In genomic region chr20:45933231-45934045, GRCh38 we compare ENCODE assay signal across 8 cellular contexts. TPM values are rescaled to one million over a fixed set of nuclear protein-coding genes. Genes with fewer than 3 reads are reported as not detected.
DNase-seq lines count a peak whose midpoint lies in the region; ATAC-seq and TF ChIP-seq lines count a peak whose summit lies in the region.

No MANE protein-coding gene starts in this region.

- H3K9me3 ChIP-seq in NT2/D1 (ENCODE audit: insufficient read depth, low read length) (no peaks in the 10 kb centered on the region), mononuclear cell (ENCODE audit: low read depth, low read length) (no peaks in the 10 kb centered on the region)

- H3K4me1 ChIP-seq in NT2/D1 (ENCODE audit: insufficient read depth, insufficient read length) (peaks cover 10% of the 10 kb centered on the region), mononuclear cell (ENCODE audit: insufficient read depth, low read length) (peaks cover 35% of the 10 kb centered on the region)

- peak; percentile 83 for DNase-seq in EH (ENCODE audit: low read depth)
- DNase-seq in HuH-7 (ENCODE audit: low spot score): peak; percentile 85
- DNase-seq in NT2/D1 (ENCODE audit: low read depth, low spot score): peak; percentile 86
- DNase-seq in activated T-cell treated with anti-CD3 and anti-CD28 coated beads for 24 hours (ENCODE audit: low read depth): peak; percentile 51
- peak; percentile 79 for DNase-seq in epithelial cell of esophagus (ENCODE audit: low read depth)
- peak; percentile 32 to 40 for DNase-seq in stimulated activated CD8-positive, alpha-beta memory T cell treated with anti-CD3 and anti-CD28 coated beads, Interleukin-7, amount 100 ng/mL, for 4 hours (ENCODE audit: low read depth in 2 of 2)

- peak overlapping the region; percentile 100 for H3K9ac ChIP-seq in NT2/D1 (ENCODE audit: insufficient read length, low read depth)

- H3K4me3 ChIP-seq in NT2/D1 (ENCODE audit: insufficient read length, low read depth) (peak overlapping the region; percentile 98), epithelial cell of esophagus (ENCODE audit: low read length) (peak overlapping the region; percentile 92), mononuclear cell (ENCODE audit: low read length) (peak overlapping the region; percentile 99)

- ATAC-seq in HG03280 (IDR thresholded peaks at IDR 0.05; ENCODE audit: unreplicated experiment): no peak

- peaks cover 19% of the 10 kb centered on the region for H3K36me3 ChIP-seq in NT2/D1 (ENCODE audit: insufficient read depth, insufficient read length, low read length)

- H3K27me3 ChIP-seq in NT2/D1 (ENCODE audit: insufficient read depth, insufficient read length): no peaks in the 10 kb centered on the region
- H3K27me3 ChIP-seq in mononuclear cell (ENCODE audit: insufficient read depth, low read length): no peaks in the 10 kb centered on the region

- TF ChIP-seq CTCF in epithelial cell of esophagus (IDR thresholded peaks at IDR 0.05; ENCODE audit: insufficient read depth, low read depth, low read length, missing control alignments): peak; percentile 52

RNA-seq across cellular contexts. Expression of gene PCIF1, which starts 1.0 kb away (rescaled TPM):
- total RNA-seq in mononuclear cell: 48.0 TPM

RNA-seq across cellular contexts. Expression of gene PLTP, which starts 21.5 kb away (rescaled TPM):
- 1.4 TPM for total RNA-seq in mononuclear cell

RNA-seq across cellular contexts. Expression of gene ZNF335, which starts 38.6 kb away (rescaled TPM):
- total RNA-seq in mononuclear cell: 49.4 TPM

RNA-seq across cellular contexts. Expression of gene CTSA, which starts 42.3 kb away (rescaled TPM):
- total RNA-seq in mononuclear cell: 111 TPM

RNA-seq across cellular contexts. Expression of gene NEURL2, which starts 42.4 kb away (rescaled TPM):
- 1.9 TPM for total RNA-seq in mononuclear cell

Comparison
In these comparisons a context has a peak if more than half of its experiments do, and no peak if none do; other contexts are left out.
1. DNase-seq: peak in every context shown above with its lines; median percentile 86 in NT2/D1; 85 in HuH-7; 83 in EH; 79 in epithelial cell of esophagus; 51 in activated T-cell treated with anti-CD3 and anti-CD28 coated beads for 24 hours; 36 in stimulated activated CD8-positive, alpha-beta memory T cell treated with anti-CD3 and anti-CD28 coated beads, Interleukin-7, amount 100 ng/mL, for 4 hours.